Comparison of ENCODE assay signal across 8 cellular contexts in genomic region chr19:1040476-1041271, GRCh38. TPM values are rescaled to one million over a fixed set of nuclear protein-coding genes. Genes with fewer than 3 reads are reported as not detected.
DNase-seq lines count a peak whose midpoint lies in the region; ATAC-seq and TF ChIP-seq lines count a peak whose summit lies in the region.

No MANE protein-coding gene starts in this region.

- no peak for TF ChIP-seq POLR2A in Peyer's patch (IDR thresholded peaks at IDR 0.05)

- H3K9me3 Mint-ChIP-seq in naive B cell: peaks cover 0 to 2% (median 0%) of the 10 kb centered on the region in 7 donors

- no peaks in the 10 kb centered on the region for H3K27me3 ChIP-seq in Peyer's patch

- no peaks in the 10 kb centered on the region for H3K9me3 ChIP-seq in KOPT-K1 (ENCODE audit: insufficient read depth, low read length, poor library complexity, severe bottlenecking)
- H3K9me3 ChIP-seq in Peyer's patch: no peaks in the 10 kb centered on the region

- H3K27ac Mint-ChIP-seq in naive B cell: peak overlapping the region; percentile 44 to 99 (median 96)

- H3K4me1 Mint-ChIP-seq in naive B cell: peaks cover 38 to 67% (median 59%) of the 10 kb centered on the region in 3 donors

- peak overlapping the region; percentile 47 to 67 (median 60) for H3K4me3 ChIP-seq in Peyer's patch

- peak overlapping the region; percentile 93 to 100 (median 98) for H3K4me3 Mint-ChIP-seq in naive B cell

- ATAC-seq in GM21526 (IDR thresholded peaks at IDR 0.05; ENCODE audit: low FRiP score, unreplicated experiment) (peak; percentile 27), naive B cell (ENCODE audit: low read depth in 2 of 2) (peak; percentile 47 to 48)

- H3K36me3 ChIP-seq in KOPT-K1 (ENCODE audit: insufficient read depth, low read length): no peaks in the 10 kb centered on the region; the same call in 1 of the 2 replicates
- H3K36me3 ChIP-seq in Peyer's patch: peaks cover 0 to 9% (median 0%) of the 10 kb centered on the region in 3 donors

- no peaks in the 10 kb centered on the region for H3K27me3 Mint-ChIP-seq in naive B cell

- DNase-seq in CD1c-positive myeloid dendritic cell (ENCODE audit: extremely low spot score) (peak; percentile 90), Peyer's patch (peak; percentile 91 to 97 (median 94)), activated T-helper 1 cell treated with Interleukin-2 at 50 U/mL for 16 hours (ENCODE audit: low read depth) (peak; percentile 84), fibroblast of gingiva (ENCODE audit: low read depth) (peak; percentile 97), naive B cell (peak; percentile 84)
- DNase-seq in stimulated activated CD8-positive, alpha-beta memory T cell treated with anti-CD3 and anti-CD28 coated beads, Interleukin-7, amount 100 ng/mL, for 24 hours (ENCODE audit: low read depth): peak; percentile 83

- peak overlapping the region; percentile 53 for H3K27ac ChIP-seq in KOPT-K1 (ENCODE audit: low read depth, low read length, poor library complexity, severe bottlenecking)
- H3K27ac ChIP-seq in Peyer's patch: peak overlapping the region; percentile 42 to 88 (median 63)

- peaks cover 3 to 46% (median 21%) of the 10 kb centered on the region in 4 donors for H3K4me1 ChIP-seq in Peyer's patch

- no peak for TF ChIP-seq CTCF in Peyer's patch (IDR thresholded peaks at IDR 0.05)

- peaks cover 0 to 18% of the 10 kb centered on the region in 2 donors for H3K36me3 Mint-ChIP-seq in naive B cell

RNA-seq across cellular contexts. Expression of gene ABCA7, which starts 0.8 kb away (rescaled TPM):
- total RNA-seq in Peyer's patch: 100 to 1,000 TPM in 1 of 4 donors, 10 to 100 TPM in 3; 30.1 to 162 (median 72.1) TPM
- 10 to 100 TPM in 4 of 6 donors, 1 to 10 TPM in 2; 9.4 to 22.5 (median 11.1) TPM for polyA plus RNA-seq in naive B cell (ENCODE audit: low read depth in 6 of 6)

RNA-seq across cellular contexts. Expression of gene CNN2, which starts 14.3 kb away (rescaled TPM):
- 10 to 100 TPM; 20.6 to 47.0 (median 22.6) TPM for total RNA-seq in Peyer's patch
- polyA plus RNA-seq in naive B cell (ENCODE audit: low read depth in 6 of 6): 100 to 1,000 TPM; 408 to 648 (median 492) TPM

RNA-seq across cellular contexts. Expression of gene RNU6-2, which starts 19.4 kb away (rescaled TPM):
- total RNA-seq in Peyer's patch: not detected
- not detected for polyA plus RNA-seq in naive B cell (ENCODE audit: low read depth in 6 of 6)

RNA-seq across cellular contexts. Expression of gene TMEM259, which starts 19.8 kb away (rescaled TPM):
- total RNA-seq in Peyer's patch: 100 to 1,000 TPM; 287 to 409 (median 366) TPM
- polyA plus RNA-seq in naive B cell (ENCODE audit: low read depth in 6 of 6): 10 to 100 TPM; 37.2 to 75.5 (median 49.5) TPM

RNA-seq across cellular contexts. Expression of gene ARHGAP45, which starts 26.3 kb away (rescaled TPM):
- 100 to 1,000 TPM in 2 of 4 donors, 10 to 100 TPM in 2; 82.6 to 187 (median 118) TPM for total RNA-seq in Peyer's patch
- 100 to 1,000 TPM; 181 to 432 (median 210) TPM for polyA plus RNA-seq in naive B cell (ENCODE audit: low read depth in 6 of 6)

Comparison
In these comparisons a context has a peak if more than half of its experiments do, and no peak if none do; other contexts are left out.
1. Peak in every context shown above with its lines: DNase-seq, ATAC-seq, H3K4me3 ChIP-seq and H3K27ac ChIP-seq.